ENCODE assay signal across 25 cellular contexts in genomic region chr14:20345366-20345765, GRCh38. TPM values are rescaled to one million over a fixed set of nuclear protein-coding genes. Genes with fewer than 3 reads are reported as not detected.
DNase-seq lines count a peak whose midpoint lies in the region; ATAC-seq and TF ChIP-seq lines count a peak whose summit lies in the region.
"Had no signal": no experiment of that assay in that cellular context is flagged by ENCODE, and none has a peak within 500 bp of the region (broad histone marks: within the 10 kb centered on the region; RNA-seq: fewer than 3 reads in every experiment).

No MANE protein-coding gene starts in this region.

- H3K27me3 ChIP-seq in GM23248 (replicated peaks; ENCODE audit: insufficient read depth) (no peaks in the 10 kb centered on the region), neural progenitor cell (no peaks in the 10 kb centered on the region), tibial artery (no peaks in the 10 kb centered on the region)
- H3K27me3 ChIP-seq: breast epithelium, MG63, uterus had no signal

- peak overlapping the region; percentile 12 for H3K27ac Mint-ChIP-seq in activated CD8-positive, alpha-beta memory T cell treated with anti-CD3 and anti-CD28 coated beads, Interleukin-2, amount 10 ng/mL, durations not matched to agents 7 days and 5 days
- peak overlapping the region; percentile 2 for H3K27ac Mint-ChIP-seq in activated naive CD8-positive, alpha-beta T cell treated with anti-CD3 and anti-CD28 coated beads, Interleukin-2, amount 50 U/mL, for 24 hours
- H3K27ac Mint-ChIP-seq in neural progenitor cell, result no peak overlapping the region

- H3K4me1 Mint-ChIP-seq in activated CD8-positive, alpha-beta memory T cell treated with anti-CD3 and anti-CD28 coated beads, Interleukin-2, amount 10 ng/mL, durations not matched to agents 7 days and 5 days, result peaks cover 24% of the 10 kb centered on the region
- peaks cover 19% of the 10 kb centered on the region for H3K4me1 Mint-ChIP-seq in activated naive CD8-positive, alpha-beta T cell treated with anti-CD3 and anti-CD28 coated beads, Interleukin-2, amount 50 U/mL, for 24 hours
- H3K4me1 Mint-ChIP-seq in neural progenitor cell, result peaks cover 10% of the 10 kb centered on the region

- H3K9me3 ChIP-seq in GM23248 (ENCODE audit: low read depth) (no peaks in the 10 kb centered on the region), neural progenitor cell (ENCODE audit: low read depth) (no peaks in the 10 kb centered on the region), tibial artery (no peaks in the 10 kb centered on the region)
- H3K9me3 ChIP-seq: breast epithelium, MG63, prostate gland, uterus had no signal

- no peak for DNase-seq in activated CD8-positive, alpha-beta memory T cell treated with anti-CD3 and anti-CD28 coated beads, Interleukin-2, amount 10 ng/mL, durations not matched to agents 7 days and 5 days
- DNase-seq in activated CD8-positive, alpha-beta memory T cell treated with anti-CD3 and anti-CD28 coated beads, Interleukin-2, amount 50 U/mL, for 4 hours, result no peak
- no peak for DNase-seq in GM23248
- no peak for DNase-seq in activated naive CD8-positive, alpha-beta T cell treated with anti-CD3 and anti-CD28 coated beads, Interleukin-2, amount 50 U/mL, for 24 hours
- no peak for DNase-seq in neural progenitor cell (ENCODE audit: low spot score)
- no peak for DNase-seq in tibial artery
- DNase-seq: ACHN; DMS53; hippocampal formation; islet precursor cell; MG63; naive B cell; NCI-H146; NCI-H226; SHP77 treated with DMSO at 0.1 percent for 48 hours; stimulated activated CD4-positive, alpha-beta T cell treated with anti-CD3 and anti-CD28 coated beads, Interleukin-4, amount 100 ng/mL, for 1 hour; uterus had no signal

- H3K27me3 Mint-ChIP-seq in activated CD8-positive, alpha-beta memory T cell treated with anti-CD3 and anti-CD28 coated beads, Interleukin-2, amount 10 ng/mL, durations not matched to agents 7 days and 5 days, result no peaks in the 10 kb centered on the region
- peaks cover 1% of the 10 kb centered on the region for H3K27me3 Mint-ChIP-seq in activated naive CD8-positive, alpha-beta T cell treated with anti-CD3 and anti-CD28 coated beads, Interleukin-2, amount 50 U/mL, for 24 hours
- H3K27me3 Mint-ChIP-seq in neural progenitor cell (ENCODE audit: insufficient read depth, low read depth), result no peaks in the 10 kb centered on the region
- H3K27me3 Mint-ChIP-seq: naive B cell had no signal

- H3K36me3 Mint-ChIP-seq in activated CD8-positive, alpha-beta memory T cell treated with anti-CD3 and anti-CD28 coated beads, Interleukin-2, amount 10 ng/mL, durations not matched to agents 7 days and 5 days, result peaks cover 31% of the 10 kb centered on the region
- H3K36me3 Mint-ChIP-seq in activated naive CD8-positive, alpha-beta T cell treated with anti-CD3 and anti-CD28 coated beads, Interleukin-2, amount 50 U/mL, for 24 hours (ENCODE audit: low read depth), result peaks cover 37% of the 10 kb centered on the region
- peaks cover 15% of the 10 kb centered on the region for H3K36me3 Mint-ChIP-seq in neural progenitor cell
- H3K36me3 Mint-ChIP-seq: naive B cell had no signal

- peak overlapping the region; percentile 3; the same call in 1 of the 2 replicates for H3K9ac ChIP-seq in GM23248
- no peak overlapping the region for H3K9ac ChIP-seq in neural progenitor cell

- H3F3A ChIP-seq in GM23248 (ENCODE audit: insufficient read depth) (peaks cover 28% of the 10 kb centered on the region), neural progenitor cell (ENCODE audit: low read depth) (peaks cover 25% of the 10 kb centered on the region)

- in situ Hi-C loops in GM23248 (cut with MboI), result no loop called here

- no peak overlapping the region for H3K27ac ChIP-seq in GM23248
- no peak overlapping the region for H3K27ac ChIP-seq in neural progenitor cell
- no peak overlapping the region for H3K27ac ChIP-seq in tibial artery
- H3K27ac ChIP-seq: breast epithelium, C4-2B, prostate gland, skin epidermis, uterus, VCaP had no signal

- H3K36me3 ChIP-seq in GM23248 (ENCODE audit: low read depth) (peaks cover 18% of the 10 kb centered on the region), neural progenitor cell (peaks cover 8% of the 10 kb centered on the region), tibial artery (peaks cover 6 to 50% (median 25%) of the 10 kb centered on the region in 3 donors)
- H3K36me3 ChIP-seq: breast epithelium, prostate gland, uterus had no signal

- TF ChIP-seq CTCF in neural progenitor cell (IDR thresholded peaks at IDR 0.05), result no peak
- no peak for TF ChIP-seq CTCF in tibial artery (IDR thresholded peaks at IDR 0.05)

- 0 out of 2 replicates have a peak, but pooled peaks cover 5% of the 10 kb centered on the region for H3K4me1 ChIP-seq in GM23248 (ENCODE audit: insufficient read depth)
- H3K4me1 ChIP-seq in neural progenitor cell, result peaks cover 3% of the 10 kb centered on the region
- H3K4me1 ChIP-seq in tibial artery, result peaks cover 0 to 12% (median 7%) of the 10 kb centered on the region in 4 donors
- H3K4me1 ChIP-seq: breast epithelium, prostate gland, uterus had no signal

- intact Hi-C loops in tibial artery (cut with DNase I; ENCODE audit: low total_unique reads), result no loop called here

- H3K4me3 Mint-ChIP-seq in activated CD8-positive, alpha-beta memory T cell treated with anti-CD3 and anti-CD28 coated beads, Interleukin-2, amount 10 ng/mL, durations not matched to agents 7 days and 5 days, result no peak overlapping the region
- H3K4me3 Mint-ChIP-seq in activated naive CD8-positive, alpha-beta T cell treated with anti-CD3 and anti-CD28 coated beads, Interleukin-2, amount 50 U/mL, for 24 hours, result peak overlapping the region; percentile 92
- H3K4me3 Mint-ChIP-seq in neural progenitor cell, result peak overlapping the region; percentile 94

- H3K4me3 ChIP-seq in GM23248, result no peak overlapping the region
- no peak overlapping the region for H3K4me3 ChIP-seq in neural progenitor cell
- H3K4me3 ChIP-seq in tibial artery, result no peak overlapping the region
- H3K4me3 ChIP-seq: breast epithelium, lung, MG63, prostate gland, skin epidermis, uterus had no signal

- H3K4me2 ChIP-seq in GM23248 (ENCODE audit: unreplicated experiment) (no peak overlapping the region), neural progenitor cell (no peak overlapping the region)

- WGBS in GM23248 (ENCODE audit: low coverage in 1 of 2, low lambda C conversion rate in 2 of 2, missing lambda C conversion rate in 2 of 2), 2 experiments, result 94 to 100% methylated on average over 1 of the region's 1 CpG

- H3K9me3 Mint-ChIP-seq in activated CD8-positive, alpha-beta memory T cell treated with anti-CD3 and anti-CD28 coated beads, Interleukin-2, amount 10 ng/mL, durations not matched to agents 7 days and 5 days (ENCODE audit: low read depth), result no peaks in the 10 kb centered on the region
- H3K9me3 Mint-ChIP-seq in activated naive CD8-positive, alpha-beta T cell treated with anti-CD3 and anti-CD28 coated beads, Interleukin-2, amount 50 U/mL, for 24 hours, result no peaks in the 10 kb centered on the region
- no peaks in the 10 kb centered on the region for H3K9me3 Mint-ChIP-seq in neural progenitor cell
- H3K9me3 Mint-ChIP-seq: naive B cell had no signal

- H3K79me2 ChIP-seq in GM23248 (ENCODE audit: insufficient read depth), result peaks cover 18% of the 10 kb centered on the region
- peaks cover 19% of the 10 kb centered on the region for H3K79me2 ChIP-seq in neural progenitor cell (ENCODE audit: low read depth)

- H2AFZ ChIP-seq in GM23248, result no peak overlapping the region
- no peak overlapping the region for H2AFZ ChIP-seq in neural progenitor cell (replicated peaks)

- H4K20me1 ChIP-seq in GM23248 (ENCODE audit: insufficient read depth) (no peaks in the 10 kb centered on the region), neural progenitor cell (ENCODE audit: low read depth) (no peaks in the 10 kb centered on the region)

- no peaks in the 10 kb centered on the region for H3K9me2 ChIP-seq in GM23248 (ENCODE audit: insufficient read depth)

- ATAC-seq in activated CD8-positive, alpha-beta memory T cell treated with anti-CD3 and anti-CD28 coated beads, Interleukin-2, amount 10 ng/mL, durations not matched to agents 7 days and 5 days, result no peak
- ATAC-seq in activated naive CD8-positive, alpha-beta T cell treated with anti-CD3 and anti-CD28 coated beads, Interleukin-2, amount 50 U/mL, for 24 hours, result no peak
- ATAC-seq in HG02970 (IDR thresholded peaks at IDR 0.05; ENCODE audit: low FRiP score, unreplicated experiment), result no peak
- ATAC-seq in GM19467 (IDR thresholded peaks at IDR 0.05; ENCODE audit: unreplicated experiment), result no peak

- CTCF ChIA-PET in activated CD8-positive, alpha-beta memory T cell treated with anti-CD3 and anti-CD28 coated beads, Interleukin-2, amount 10 ng/mL, durations not matched to agents 7 days and 5 days (lab: Charles Lee), result no interaction called here

RNA-seq across cellular contexts. Expression of gene PARP2, which starts 1.9 kb away (rescaled TPM):
- total RNA-seq in activated CD8-positive, alpha-beta memory T cell treated with anti-CD3 and anti-CD28 coated beads, Interleukin-2, amount 10 ng/mL, durations not matched to agents 7 days and 5 days, result 10 to 100 TPM; 32.6 to 38.4 TPM
- 5.8 and 10.1 TPM in 2 replicates for total RNA-seq in GM23248 (2014; rRNA removed; shearing (Covaris generic))
- polyA plus RNA-seq in GM23248 (2016; fragmentation: Nextera tagmentation; extraction: Ambion mirVana), result 25.1 and 26.0 TPM in 2 replicates
- total RNA-seq in neural progenitor cell (ENCODE audit: low replicate concordance), result 33.2 and 47.2 TPM in 2 replicates

RNA-seq across cellular contexts. Expression of gene CCNB1IP1, which starts 12.3 kb away (rescaled TPM):
- total RNA-seq in activated CD8-positive, alpha-beta memory T cell treated with anti-CD3 and anti-CD28 coated beads, Interleukin-2, amount 10 ng/mL, durations not matched to agents 7 days and 5 days, result 10 to 100 TPM; 39.0 to 39.5 TPM
- total RNA-seq in GM23248 (2014; rRNA removed; shearing (Covaris generic)), result 52.0 and 55.8 TPM in 2 replicates
- 12.4 and 13.5 TPM in 2 replicates for polyA plus RNA-seq in GM23248 (2016; fragmentation: Nextera tagmentation; extraction: Ambion mirVana)
- total RNA-seq in neural progenitor cell (ENCODE audit: low replicate concordance), result 218 and 279 TPM in 2 replicates

RNA-seq across cellular contexts. Expression of gene TTC5, which starts 39.6 kb away (rescaled TPM):
- total RNA-seq in activated CD8-positive, alpha-beta memory T cell treated with anti-CD3 and anti-CD28 coated beads, Interleukin-2, amount 10 ng/mL, durations not matched to agents 7 days and 5 days, result 10 to 100 TPM; 22.4 to 24.4 TPM
- 11.7 and 18.5 TPM in 2 replicates for total RNA-seq in GM23248 (2014; rRNA removed; shearing (Covaris generic))
- polyA plus RNA-seq in GM23248 (2016; fragmentation: Nextera tagmentation; extraction: Ambion mirVana), result 14.7 and 16.2 TPM in 2 replicates
- 15.1 and 15.3 TPM in 2 replicates for total RNA-seq in neural progenitor cell (ENCODE audit: low replicate concordance)
